ENCODE assay signal across 15 cellular contexts in genomic region chr3:87120850-87121249, GRCh38.
DNase-seq lines count a peak whose midpoint lies in the region; FAIRE-seq and TF ChIP-seq lines count a peak whose summit lies in the region.
"Had no signal": no experiment of that assay in that cellular context is flagged by ENCODE, and none has a peak within 500 bp of the region (broad histone marks: within the 10 kb centered on the region; RNA-seq: fewer than 3 reads in every experiment).

No MANE protein-coding gene starts in this region.

- H2BK5ac ChIP-seq in H1 (ENCODE audit: low read depth, low read length) = no peak overlapping the region

- no peak overlapping the region for H2AK5ac ChIP-seq in H1 (ENCODE audit: low read depth, low read length)

- no peak for TF ChIP-seq RAD21 in H1 (IDR thresholded peaks at IDR 0.05 in 1 of 2, conservative IDR thresholded peaks at IDR 0.05 in 1 of 2; ENCODE audit: low read depth in 2 of 2, low read length in 2 of 2)

- H2BK15ac ChIP-seq in H1 (ENCODE audit: low read length) = no peak overlapping the region

- H3K4me1 ChIP-seq in H1 (replicated peaks in 1 of 4; ENCODE audit: control insufficient read depth in 3 of 4, insufficient read depth in 4 of 4, low read length in 3 of 4) (peaks cover 0 to 3% (median 0%) of the 10 kb centered on the region in 4 experiments; a peak in 1 of 7 replicates), smooth muscle cell (ENCODE audit: low read depth) (peaks cover 10% of the 10 kb centered on the region)
- H3K4me1 ChIP-seq: tibial nerve had no signal

- H3K9ac ChIP-seq in H1 (replicated peaks in 1 of 4; ENCODE audit: extremely low read depth in 1 of 4, low read depth in 3 of 4, low read length in 3 of 4) = no peak overlapping the region
- H3K9ac ChIP-seq in smooth muscle cell (ENCODE audit: low read depth) = no peak overlapping the region

- WGBS in H1 (ENCODE audit: extremely low coverage in 1 of 2, insufficient coverage in 1 of 2, insufficient read length in 1 of 2, insufficient replicate concordance in 2 of 2, low coverage in 1 of 2, low lambda C conversion rate in 2 of 2, missing lambda C conversion rate in 1 of 2), 2 experiments = 79% methylated on average over 2 of the region's 2 CpGs; no CpG with 5 or more reads in 1 of the 2 experiments
- WGBS in smooth muscle cell (ENCODE audit: low lambda C conversion rate) = 93% methylated on average over 2 of the region's 2 CpGs

- H3K79me2 ChIP-seq in H1 (ENCODE audit: control insufficient read depth in 1 of 2, insufficient read depth in 2 of 2, low read length in 2 of 2) (no peaks in the 10 kb centered on the region), smooth muscle cell (ENCODE audit: low read depth) (no peaks in the 10 kb centered on the region)

- H3K27me3 ChIP-seq in H1 (replicated peaks in 1 of 4; ENCODE audit: control insufficient read depth in 3 of 4, extremely low read depth in 1 of 4, insufficient read depth in 3 of 4, low read length in 3 of 4) = no peaks in the 10 kb centered on the region
- no peaks in the 10 kb centered on the region for H3K27me3 ChIP-seq in smooth muscle cell (ENCODE audit: low read depth)
- H3K27me3 ChIP-seq: tibial nerve had no signal

- H3K4me2 ChIP-seq in H1 (ENCODE audit: insufficient read depth in 1 of 2, low read depth in 2 of 2, low read length in 2 of 2) (no peak overlapping the region; a peak in 1 of 4 replicates), smooth muscle cell (no peak overlapping the region)

- H3K9me3 ChIP-seq in H1 (ENCODE audit: insufficient read depth in 2 of 2, low read depth in 1 of 2, low read length in 1 of 2) (no peaks in the 10 kb centered on the region), smooth muscle cell (replicated peaks; ENCODE audit: low read depth) (no peaks in the 10 kb centered on the region)
- H3K9me3 ChIP-seq: tibial nerve had no signal

- H2AFZ ChIP-seq in H1 (ENCODE audit: low read length) (peak overlapping the region; percentile 94), smooth muscle cell (ENCODE audit: low read depth) (no peak overlapping the region)

- TF ChIP-seq EP300 in H1 (IDR thresholded peaks at IDR 0.05; ENCODE audit: borderline replicate concordance in 1 of 2, low read depth in 2 of 2, low read length in 2 of 2) = peak in 1 of 2 experiments; percentile 97; a peak in 1 of 3 replicates

- H3K4ac ChIP-seq in H1 (replicated peaks; ENCODE audit: insufficient read length, low read depth, low read length) = no peak overlapping the region

- FAIRE-seq in H1 (lab: Jason Lieb, UNC) = no peak
- FAIRE-seq: colon had no signal

- no peaks in the 10 kb centered on the region for H3F3A ChIP-seq in smooth muscle cell (ENCODE audit: low read depth)

- no peak overlapping the region for H3K18ac ChIP-seq in H1 (ENCODE audit: extremely low read depth, low read length)

- H3K36me3 ChIP-seq in H1 (ENCODE audit: control insufficient read depth in 2 of 4, insufficient read depth in 4 of 4, low read length in 3 of 4) = no peaks in the 10 kb centered on the region
- H3K36me3 ChIP-seq in smooth muscle cell (ENCODE audit: low read depth) = no peaks in the 10 kb centered on the region
- H3K36me3 ChIP-seq: tibial nerve had no signal

- H3K23ac ChIP-seq in H1 (ENCODE audit: insufficient read length) = no peak overlapping the region

- no peak overlapping the region for H4K8ac ChIP-seq in H1 (ENCODE audit: extremely low read depth, insufficient read depth, low read length)

- H3K23me2 ChIP-seq in H1 (ENCODE audit: low read depth, low read length) = no peaks in the 10 kb centered on the region

- no peak overlapping the region for H2BK12ac ChIP-seq in H1 (ENCODE audit: low read depth, low read length)

- H3K79me1 ChIP-seq in H1 (ENCODE audit: low read depth, low read length) = no peaks in the 10 kb centered on the region

- H4K91ac ChIP-seq in H1 (replicated peaks; ENCODE audit: insufficient read length, low read length) = no peak overlapping the region

- H3K56ac ChIP-seq in H1 (replicated peaks; ENCODE audit: insufficient read length, low read depth, low read length) = no peak overlapping the region

- H4K20me1 ChIP-seq in H1 (replicated peaks in 1 of 2; ENCODE audit: control insufficient read depth in 1 of 2, insufficient read depth in 2 of 2, low read length in 2 of 2) (no peaks in the 10 kb centered on the region), smooth muscle cell (ENCODE audit: low read depth) (no peaks in the 10 kb centered on the region)

- H3K27ac ChIP-seq in H1 (ENCODE audit: low read depth, low read length) (no peak overlapping the region), smooth muscle cell (ENCODE audit: low read depth) (no peak overlapping the region)
- H3K27ac ChIP-seq: skin epidermis, tibial nerve had no signal

- DNase-seq in NCI-H146 (lab: John Stamatoyannopoulos, UW) (peak; percentile 89), NCI-H510A treated with DMSO at 0.1 percent for 48 hours (lab: John Stamatoyannopoulos, UW) (peak; percentile 75), H1 (ENCODE audit: low read depth in 1 of 2, low spot score in 2 of 2) (no peak), skeletal muscle cell (ENCODE audit: low read depth) (peak; percentile 21), NCI-H1436 treated with DMSO at 0.1 percent for 48 hours (lab: John Stamatoyannopoulos, UW) (no peak), cortex of kidney (lab: John Stamatoyannopoulos, UW) (no peak), smooth muscle cell (lab: John Stamatoyannopoulos, UW; ENCODE audit: unreplicated experiment) (no peak)
- DNase-seq: activated naive CD8-positive, alpha-beta T cell treated with anti-CD3 and anti-CD28 coated beads, Interleukin-2, amount 10 ng/mL, durations not matched to agents 7 days and 5 days; DND-41; islet precursor cell; NCI-H187 treated with DMSO at 0.1 percent for 48 hours; stimulated activated CD4-positive, alpha-beta T cell treated with anti-CD3 and anti-CD28 coated beads, Interleukin-2, amount 100 ng/mL, for 48 hours had no signal

- CTCF ChIA-PET in H1 (lab: Charles Lee; ENCODE audit: partially characterized antibody) = interaction anchor here (0.8 to 1.7 kb wide), 4 partner anchors 38 to 152 kb away, joined by 3 to 6 read pairs (median 3); no protein-coding TSS in a partner anchor

- no peak overlapping the region for H3K14ac ChIP-seq in H1 (ENCODE audit: insufficient read length)

- TF ChIP-seq CTCF in H1 (IDR thresholded peaks at IDR 0.05; ENCODE audit: control extremely low read depth in 1 of 3, insufficient read depth in 1 of 3, low read depth in 1 of 3, low read length in 3 of 3) (no peak), smooth muscle cell (IDR thresholded peaks at IDR 0.05; ENCODE audit: borderline replicate concordance, insufficient read depth, poor library complexity, severe bottlenecking) (no peak)

- no peak overlapping the region for H4K5ac ChIP-seq in H1 (ENCODE audit: insufficient read length, low read depth, low read length)

- no peak overlapping the region for H2BK120ac ChIP-seq in H1 (replicated peaks; ENCODE audit: low read depth, low read length)

- POLR2A ChIA-PET in H1 (lab: Charles Lee; ENCODE audit: partially characterized antibody) = no interaction called here

- H3K4me3 ChIP-seq in H1 (ENCODE audit: extremely low read depth in 1 of 4, insufficient read depth in 2 of 4, low read depth in 3 of 4, low read length in 4 of 4) (no peak overlapping the region), skeletal muscle cell (ENCODE audit: low read depth, low read length) (no peak overlapping the region), smooth muscle cell (no peak overlapping the region)
- H3K4me3 ChIP-seq: skin epidermis, tibial nerve had no signal

- no peak overlapping the region for H2BK20ac ChIP-seq in H1 (ENCODE audit: low read length)

- no peak for TF ChIP-seq POLR2A in H1 (IDR thresholded peaks at IDR 0.05; ENCODE audit: control extremely low read depth in 1 of 2, low read depth in 2 of 2, low read length in 2 of 2)

TF ChIP-seq in H1, 55 proteins besides CTCF, POLR2A, EP300 and RAD21 (continues in another document):
- no peak for TF ChIP-seq SAP30 (IDR thresholded peaks at IDR 0.05; ENCODE audit: insufficient read depth, insufficient replicate concordance, low read length)
- TF ChIP-seq TBP (IDR thresholded peaks at IDR 0.05; ENCODE audit: low read depth, low read length) = no peak
- no peak for TF ChIP-seq SRF (IDR thresholded peaks at IDR 0.05; ENCODE audit: low read depth, low read length)
- TF ChIP-seq SIRT6 (IDR thresholded peaks at IDR 0.05; ENCODE audit: low read length) = no peak
- TF ChIP-seq JUND (IDR thresholded peaks at IDR 0.05; ENCODE audit: low read length) = peak; percentile 70
- TF ChIP-seq GABPA (IDR thresholded peaks at IDR 0.05; ENCODE audit: borderline replicate concordance, insufficient read depth, low read length) = no peak
- no peak for TF ChIP-seq BACH1 (IDR thresholded peaks at IDR 0.05; ENCODE audit: low read length)
- no peak for TF ChIP-seq TCF12 (IDR thresholded peaks at IDR 0.05; ENCODE audit: low read depth, low read length)
- TF ChIP-seq EZH2 (IDR thresholded peaks at IDR 0.05; ENCODE audit: low read depth, low read length, severe bottlenecking) = no peak
- no peak for TF ChIP-seq YY1 (IDR thresholded peaks at IDR 0.05; ENCODE audit: low read depth, low read length)
- no peak for TF ChIP-seq GTF2F1 (IDR thresholded peaks at IDR 0.05; ENCODE audit: borderline replicate concordance, low read depth, low read length)
- no peak for TF ChIP-seq EGR1 (IDR thresholded peaks at IDR 0.05; ENCODE audit: borderline replicate concordance, low read depth, low read length)
- TF ChIP-seq, protein P1, sequence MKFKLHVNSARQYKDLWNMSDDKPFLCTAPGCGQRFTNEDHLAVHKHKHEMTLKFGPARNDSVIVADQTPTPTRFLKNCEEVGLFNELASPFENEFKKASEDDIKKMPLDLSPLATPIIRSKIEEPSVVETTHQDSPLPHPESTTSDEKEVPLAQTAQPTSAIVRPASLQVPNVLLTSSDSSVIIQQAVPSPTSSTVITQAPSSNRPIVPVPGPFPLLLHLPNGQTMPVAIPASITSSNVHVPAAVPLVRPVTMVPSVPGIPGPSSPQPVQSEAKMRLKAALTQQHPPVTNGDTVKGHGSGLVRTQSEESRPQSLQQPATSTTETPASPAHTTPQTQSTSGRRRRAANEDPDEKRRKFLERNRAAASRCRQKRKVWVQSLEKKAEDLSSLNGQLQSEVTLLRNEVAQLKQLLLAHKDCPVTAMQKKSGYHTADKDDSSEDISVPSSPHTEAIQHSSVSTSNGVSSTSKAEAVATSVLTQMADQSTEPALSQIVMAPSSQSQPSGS (IDR thresholded peaks at IDR 0.05; ENCODE audit: low read length) = no peak
- no peak for TF ChIP-seq ATF3 (IDR thresholded peaks at IDR 0.05; ENCODE audit: insufficient read depth, low read depth, low read length)

Comparison
In these comparisons a context has a peak if more than half of its experiments do, and no peak if none do; other contexts are left out.
1. DNase-seq: peak in NCI-H146 (single experiment), NCI-H510A treated with DMSO at 0.1 percent for 48 hours (single experiment) and skeletal muscle cell (single experiment); none in H1 (0 of 2), NCI-H1436 treated with DMSO at 0.1 percent for 48 hours (single experiment), cortex of kidney (single experiment) and smooth muscle cell (single experiment).